ENCODE assay signal across 1 cellular context in genomic region chr1:173005196-173005864, GRCh38.
TF ChIP-seq lines count a peak whose summit lies in the region.

No MANE protein-coding gene starts in this region.

TF ChIP-seq in HepG2, 621 proteins besides CTCF, POLR2A, EP300 and RAD21:
- TF ChIP-seq RERE (CRISPR knock-in tag; IDR thresholded peaks at IDR 0.05; ENCODE audit: low read depth) (no peak), STAG1 (CRISPR knock-in tag; IDR thresholded peaks at IDR 0.05) (peak; percentile 26; the same call in 1 of the 2 replicates)
